10 cellular contexts compared by ENCODE assay signal in the genomic region with DNA sequence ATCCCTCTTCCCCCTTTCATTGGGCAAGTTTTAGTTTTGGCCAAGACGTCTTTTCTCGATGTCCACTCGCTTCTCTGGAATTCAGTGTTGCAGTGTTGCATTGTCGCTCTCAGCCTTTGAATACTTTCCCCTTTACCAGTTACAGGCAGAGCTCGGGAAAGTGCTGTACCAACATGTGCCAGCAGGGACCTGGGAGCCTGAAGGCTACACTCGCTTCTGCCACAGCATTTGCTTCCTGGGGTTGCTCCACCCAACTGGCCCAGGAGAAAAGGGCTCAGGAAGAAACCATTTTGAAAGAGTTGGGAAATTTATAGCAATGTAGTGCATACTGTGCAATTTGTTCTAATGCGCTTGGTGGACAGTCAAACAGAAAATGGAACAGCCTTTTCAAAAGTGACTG.
DNase-seq lines count a peak whose midpoint lies in the region; ATAC-seq, FAIRE-seq and TF ChIP-seq lines count a peak whose summit lies in the region.
"Had no signal": no experiment of that assay in that cellular context is flagged by ENCODE, and none has a peak within 500 bp of the region (broad histone marks: within the 10 kb centered on the region; RNA-seq: fewer than 3 reads in every experiment).

No MANE protein-coding gene starts in this region.

- TF ChIP-seq EP300 in GM12878 (IDR thresholded peaks at IDR 0.05; ENCODE audit: borderline replicate concordance in 1 of 2, control insufficient read depth in 1 of 2, low read depth in 2 of 2, low read length in 2 of 2) (no peak), upper lobe of left lung (IDR thresholded peaks at IDR 0.05) (no peak)

- SMC1A ChIA-PET in GM12878 (lab: Charles Lee; ENCODE audit: uncharacterized antibody, unreplicated experiment): no interaction called here

- H3K9ac ChIP-seq in mammary epithelial cell (ENCODE audit: insufficient read depth, low read length) (no peak overlapping the region), GM12878 (ENCODE audit: control insufficient read depth, insufficient read depth, low read length) (no peak overlapping the region), colonic mucosa (ENCODE audit: low read depth in 2 of 2, low read length in 2 of 2) (no peak overlapping the region)

- CTCF ChIA-PET in mammary epithelial cell (lab: Charles Lee; ENCODE audit: low non-redundant PET): no interaction called here
- CTCF ChIA-PET in GM12878 (lab: Yijun Ruan, JAX): no interaction called here

- RAD21 ChIA-PET in GM12878 (lab: Charles Lee; ENCODE audit: unreplicated experiment): no interaction called here

- H3K4me3 ChIP-seq in mammary epithelial cell (replicated peaks in 1 of 3; ENCODE audit: insufficient read depth in 1 of 3, low read depth in 2 of 3, low read length in 3 of 3) (no peak overlapping the region), MG63 (no peak overlapping the region), GM12878 (no peak overlapping the region), colonic mucosa (no peak overlapping the region), upper lobe of left lung (no peak overlapping the region)
- H3K4me3 ChIP-seq: coronary artery had no signal

- dilution Hi-C loops in mammary epithelial cell (cut with HindIII; ENCODE audit: low sequenced_read_pairs): no loop called here

- H3K27me3 ChIP-seq in mammary epithelial cell (ENCODE audit: insufficient read depth, low read length) (no peaks in the 10 kb centered on the region), MG63 (no peaks in the 10 kb centered on the region), GM12878 (replicated peaks in 1 of 2; ENCODE audit: control insufficient read depth in 2 of 2, insufficient read depth in 2 of 2, low read length in 1 of 2) (peaks cover 0 to 3% of the 10 kb centered on the region in 2 experiments; a peak in 2 of 4 replicates), colonic mucosa (no peaks in the 10 kb centered on the region), upper lobe of left lung (no peaks in the 10 kb centered on the region)

- TF ChIP-seq CTCF in mammary epithelial cell (conservative IDR thresholded peaks at IDR 0.05 in 1 of 2, IDR thresholded peaks at IDR 0.05 in 1 of 2; ENCODE audit: extremely low read depth in 1 of 2, insufficient read depth in 1 of 2, low read depth in 1 of 2, low read length in 2 of 2) (no peak), GM12878 (IDR thresholded peaks at IDR 0.05 in 2 of 3, conservative IDR thresholded peaks at IDR 0.05 in 1 of 3; ENCODE audit: control insufficient read depth in 2 of 3, extremely low read depth in 1 of 3, insufficient read depth in 1 of 3, low read depth in 3 of 3, low read length in 3 of 3) (peak in 2 of 3 experiments; percentile 9 to 14; a peak in 1 of 6 replicates), colonic mucosa (IDR thresholded peaks at IDR 0.05) (no peak), upper lobe of left lung (IDR thresholded peaks at IDR 0.05) (no peak)

- peak; percentile 30 to 79 for DNase-seq in T47D (ENCODE audit: low read depth in 1 of 2, low spot score in 1 of 2)
- DNase-seq in mammary epithelial cell: no peak
- peak; percentile 53 for DNase-seq in MG63
- no peak for DNase-seq in GM12878 (ENCODE audit: low read depth, low spot score)
- DNase-seq in GM19238 (ENCODE audit: insufficient read length, low spot score): no peak
- no peak for DNase-seq in colonic mucosa
- no peak for DNase-seq in upper lobe of left lung
- DNase-seq in NCI-H510A (lab: John Stamatoyannopoulos, UW): no peak
- DNase-seq: NCI-H2107 had no signal

- FAIRE-seq in GM12878 (lab: Jason Lieb, UNC): no peak

- no TSS peak for BruUV-seq in mammary epithelial cell (replicated peaks; lab: Mats Ljungman, UMichigan)
- no TSS peak for BruUV-seq in GM12878 (replicated peaks; lab: Mats Ljungman, UMichigan)

- no peak for TF ChIP-seq RAD21 in GM12878 (IDR thresholded peaks at IDR 0.05; ENCODE audit: insufficient read depth, low read depth, low read length)

- H4K20me1 ChIP-seq in mammary epithelial cell (ENCODE audit: insufficient read depth, low read length): no peaks in the 10 kb centered on the region
- H4K20me1 ChIP-seq in GM12878 (ENCODE audit: control insufficient read depth, insufficient read depth): no peaks in the 10 kb centered on the region

- H3K4me2 ChIP-seq in mammary epithelial cell (ENCODE audit: insufficient read depth, low read depth, low read length) (no peak overlapping the region), GM12878 (ENCODE audit: control insufficient read depth, insufficient read depth) (no peak overlapping the region)

- H3K79me2 ChIP-seq in mammary epithelial cell (ENCODE audit: insufficient read depth, low read length): no peaks in the 10 kb centered on the region
- no peaks in the 10 kb centered on the region for H3K79me2 ChIP-seq in GM12878 (ENCODE audit: control insufficient read depth, insufficient read depth, low read length)

- H3K4me1 ChIP-seq in mammary epithelial cell (ENCODE audit: insufficient read depth, low read length): no peaks in the 10 kb centered on the region
- no peaks in the 10 kb centered on the region for H3K4me1 ChIP-seq in GM12878 (ENCODE audit: control insufficient read depth, insufficient read depth, low read length)
- H3K4me1 ChIP-seq in colonic mucosa: no peaks in the 10 kb centered on the region
- no peaks in the 10 kb centered on the region for H3K4me1 ChIP-seq in upper lobe of left lung

- in situ Hi-C loops in T47D (cut with HindIII; ENCODE audit: low pct_unique_long_range_greater_than_20kb, low sequenced_read_pairs): no loop called here
- in situ Hi-C loops in mammary epithelial cell (cut with MboI; ENCODE audit: low sequenced_read_pairs in 2 of 2): no loop called here
- in situ Hi-C loops in GM12878 (cut with MboI): no loop called here

- H3K27ac ChIP-seq in mammary epithelial cell (ENCODE audit: insufficient read depth, low read depth, low read length) (no peak overlapping the region), GM12878 (ENCODE audit: control insufficient read depth, insufficient read depth) (no peak overlapping the region), colonic mucosa (no peak overlapping the region), upper lobe of left lung (no peak overlapping the region)
- H3K27ac ChIP-seq: coronary artery had no signal

- no peaks in the 10 kb centered on the region for H3K36me3 ChIP-seq in mammary epithelial cell (ENCODE audit: insufficient read depth, low read length)
- H3K36me3 ChIP-seq in MG63: no peaks in the 10 kb centered on the region
- H3K36me3 ChIP-seq in GM12878 (ENCODE audit: control insufficient read depth in 2 of 2, insufficient read depth in 2 of 2, low read length in 1 of 2): no peaks in the 10 kb centered on the region
- no peaks in the 10 kb centered on the region for H3K36me3 ChIP-seq in colonic mucosa
- H3K36me3 ChIP-seq in upper lobe of left lung: no peaks in the 10 kb centered on the region

- WGBS in mammary epithelial cell (ENCODE audit: low coverage, missing lambda C conversion rate): 85% methylated on average over 6 of the region's 7 CpGs
- 51% methylated on average over 7 of the region's 7 CpGs for WGBS in GM12878 (ENCODE audit: insufficient coverage, insufficient replicate concordance, low lambda C conversion rate, missing lambda C conversion rate)
- WGBS in upper lobe of left lung, 2 donors: 70 to 77% methylated on average over 7 of the region's 7 CpGs

- intact Hi-C loops in mammary epithelial cell (cut with micrococcal nuclease) (no loop called here), GM12878 (cut with micrococcal nuclease; ENCODE audit: unreplicated experiment) (no loop called here), colonic mucosa (cut with DNase I) (no loop called here)

- H3K9me3 ChIP-seq in mammary epithelial cell (replicated peaks; ENCODE audit: insufficient read depth, low read length): no peaks in the 10 kb centered on the region
- H3K9me3 ChIP-seq in MG63: no peaks in the 10 kb centered on the region
- no peaks in the 10 kb centered on the region for H3K9me3 ChIP-seq in GM12878 (replicated peaks; ENCODE audit: control insufficient read depth, insufficient read depth, low read length)
- H3K9me3 ChIP-seq in colonic mucosa: no peaks in the 10 kb centered on the region
- no peaks in the 10 kb centered on the region for H3K9me3 ChIP-seq in upper lobe of left lung

- H2AFZ ChIP-seq in mammary epithelial cell (ENCODE audit: low read depth, low read length) (no peak overlapping the region), GM12878 (ENCODE audit: control insufficient read depth, low read depth, low read length) (no peak overlapping the region)

- ATAC-seq in GM12878 (no peak; the same call in 2 of the 3 replicates), upper lobe of left lung (ENCODE audit: low FRiP score in 2 of 2) (no peak)

- TF ChIP-seq POLR2A in GM12878 (IDR thresholded peaks at IDR 0.05; ENCODE audit: low read depth, low read length): no peak
- TF ChIP-seq POLR2A in upper lobe of left lung (IDR thresholded peaks at IDR 0.05): no peak

- POLR2A ChIA-PET in GM12878 (lab: Charles Lee): no interaction called here

TF ChIP-seq in GM12878, 131 proteins besides CTCF, POLR2A, EP300 and RAD21:
- TF ChIP-seq BRCA1 (IDR thresholded peaks at IDR 0.05; ENCODE audit: low read depth, low read length) (no peak), SMC3 (IDR thresholded peaks at IDR 0.05; ENCODE audit: borderline replicate concordance, low read length) (no peak)

Comparison
In these comparisons a context has a peak if more than half of its experiments do, and no peak if none do; other contexts are left out.
1. DNase-seq: peak in T47D (2 of 2) and MG63 (single experiment); none in mammary epithelial cell (single experiment), GM12878 (single experiment), GM19238 (single experiment), colonic mucosa (single experiment), upper lobe of left lung (0 of 2) and NCI-H510A (single experiment).
2. CTCF ChIP-seq: peak in GM12878 (2 of 3); none in mammary epithelial cell (0 of 2), colonic mucosa (single experiment) and upper lobe of left lung (0 of 6).